Comparison of ENCODE assay signal across 9 cellular contexts in the genomic region with DNA sequence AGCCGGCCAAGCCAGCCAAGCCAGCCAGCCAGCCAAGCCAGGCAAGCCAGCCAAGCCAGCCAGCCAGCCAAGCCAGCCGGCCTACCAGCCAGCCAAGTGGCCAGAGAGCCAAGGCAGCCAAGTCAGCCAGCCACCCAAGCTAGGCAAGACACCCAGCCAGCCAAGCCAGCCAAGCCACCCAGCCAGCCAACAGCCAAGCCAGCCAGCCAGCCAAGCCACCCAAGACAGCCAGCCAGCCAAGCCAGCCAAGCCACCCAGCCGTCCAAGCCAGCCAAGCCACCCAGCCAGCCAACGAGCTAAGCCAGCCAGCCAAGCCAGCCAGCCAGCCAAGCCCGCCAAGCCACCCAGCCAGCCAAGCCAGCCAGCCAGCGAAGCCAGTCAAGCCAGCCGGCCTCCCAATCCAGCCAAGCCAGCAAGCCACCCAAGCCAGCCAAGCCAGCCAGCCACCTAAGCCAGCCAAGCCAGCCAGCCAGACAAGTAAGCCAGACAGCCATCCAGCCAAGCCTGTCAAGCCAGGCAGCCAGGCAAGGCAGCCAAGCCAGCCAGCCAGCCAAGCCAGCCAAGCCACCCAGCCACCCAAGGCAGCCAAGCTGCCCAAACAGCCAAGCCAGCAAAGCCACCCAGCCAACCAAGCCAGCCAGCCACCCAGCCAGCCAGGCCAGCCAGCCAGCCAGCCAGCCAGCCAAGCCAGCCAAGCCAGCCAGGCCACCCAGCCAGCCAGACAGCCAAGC.
DNase-seq lines count a peak whose midpoint lies in the region; ATAC-seq and TF ChIP-seq lines count a peak whose summit lies in the region.
"Had no signal": no experiment of that assay in that cellular context is flagged by ENCODE, and none has a peak within 500 bp of the region (broad histone marks: within the 10 kb centered on the region; RNA-seq: fewer than 3 reads in every experiment).

No MANE protein-coding gene starts in this region.

- H3K9me3 Mint-ChIP-seq in activated CD4-positive, alpha-beta T cell treated with anti-CD3 and anti-CD28 coated beads for 36 hours (ENCODE audit: low read depth) = peaks cover 6% of the 10 kb centered on the region
- peaks cover 6% of the 10 kb centered on the region for H3K9me3 Mint-ChIP-seq in glutamatergic neuron (ENCODE audit: unreplicated experiment)

- peak; percentile 46 for DNase-seq in GM12865 (ENCODE audit: low read depth)
- peak; percentile 41 for DNase-seq in activated CD4-positive, alpha-beta T cell treated with anti-CD3 and anti-CD28 coated beads for 36 hours
- peak; percentile 47 for DNase-seq in glutamatergic neuron
- peak; percentile 90 for DNase-seq in sciatic nerve (ENCODE audit: low spot score)
- DNase-seq in NCI-H187 (lab: John Stamatoyannopoulos, UW) = no peak
- DNase-seq: cerebellar nuclear complex had no signal

- POLR2A ChIA-PET in activated CD4-positive, alpha-beta T cell treated with anti-CD3 and anti-CD28 coated beads for 36 hours (lab: Charles Lee) = no interaction called here

- H3K4me1 Mint-ChIP-seq in activated CD4-positive, alpha-beta T cell treated with anti-CD3 and anti-CD28 coated beads for 36 hours = no peaks in the 10 kb centered on the region
- H3K4me1 Mint-ChIP-seq in glutamatergic neuron (ENCODE audit: low read depth, unreplicated experiment) = no peaks in the 10 kb centered on the region

- ATAC-seq in activated CD4-positive, alpha-beta T cell treated with anti-CD3 and anti-CD28 coated beads for 36 hours = no peak
- ATAC-seq in sciatic nerve (peak; percentile 32), GM18502 (IDR thresholded peaks at IDR 0.05; ENCODE audit: poor library complexity, unreplicated experiment) (no peak), GM18498 (IDR thresholded peaks at IDR 0.05; ENCODE audit: unreplicated experiment) (no peak), HG03442 (IDR thresholded peaks at IDR 0.05; ENCODE audit: unreplicated experiment) (no peak)

- CTCF ChIA-PET in activated CD4-positive, alpha-beta T cell treated with anti-CD3 and anti-CD28 coated beads for 36 hours (lab: Charles Lee) = no interaction called here

- intact Hi-C loops in activated CD4-positive, alpha-beta T cell treated with anti-CD3 and anti-CD28 coated beads for 36 hours (cut with DNase I, micrococcal nuclease) = no loop called here
- intact Hi-C loops in sciatic nerve (cut with DNase I) = no loop called here

- H3K36me3 Mint-ChIP-seq in activated CD4-positive, alpha-beta T cell treated with anti-CD3 and anti-CD28 coated beads for 36 hours (ENCODE audit: low read depth) = peaks cover 4% of the 10 kb centered on the region
- peaks cover 8% of the 10 kb centered on the region for H3K36me3 Mint-ChIP-seq in glutamatergic neuron (ENCODE audit: unreplicated experiment)

- no peak for TF ChIP-seq CTCF in GM12865 (IDR thresholded peaks at IDR 0.05; ENCODE audit: insufficient read depth, low read depth, low read length, missing control alignments)
- no peak for TF ChIP-seq CTCF in glutamatergic neuron (IDR thresholded peaks at IDR 0.05; ENCODE audit: partially characterized antibody, unreplicated experiment)

- no peak overlapping the region for H3K4me3 ChIP-seq in GM12865 (ENCODE audit: low read depth, low read length)

- no peaks in the 10 kb centered on the region for H3K27me3 Mint-ChIP-seq in activated CD4-positive, alpha-beta T cell treated with anti-CD3 and anti-CD28 coated beads for 36 hours
- peaks cover 4% of the 10 kb centered on the region for H3K27me3 Mint-ChIP-seq in glutamatergic neuron (ENCODE audit: unreplicated experiment)

- H3K27ac Mint-ChIP-seq in activated CD4-positive, alpha-beta T cell treated with anti-CD3 and anti-CD28 coated beads for 36 hours = no peak overlapping the region
- H3K27ac Mint-ChIP-seq in glutamatergic neuron (ENCODE audit: unreplicated experiment) = no peak overlapping the region

- H3K4me3 Mint-ChIP-seq in activated CD4-positive, alpha-beta T cell treated with anti-CD3 and anti-CD28 coated beads for 36 hours = no peak overlapping the region
- no peak overlapping the region for H3K4me3 Mint-ChIP-seq in glutamatergic neuron (ENCODE audit: unreplicated experiment)

Comparison
In these comparisons a context has a peak if more than half of its experiments do, and no peak if none do; other contexts are left out.
1. DNase-seq: peak in GM12865 (single experiment), activated CD4-positive, alpha-beta T cell treated with anti-CD3 and anti-CD28 coated beads for 36 hours (single experiment), glutamatergic neuron (single experiment) and sciatic nerve (single experiment); none in NCI-H187 (0 of 2).